ENCODE assay signal across 21 cellular contexts in genomic region chr3:146130881-146131371, GRCh38. TPM values are rescaled to one million over a fixed set of nuclear protein-coding genes. Genes with fewer than 3 reads are reported as not detected.
DNase-seq lines count a peak whose midpoint lies in the region; TF ChIP-seq lines count a peak whose summit lies in the region.
"Had no signal": no experiment of that assay in that cellular context is flagged by ENCODE, and none has a peak within 500 bp of the region (broad histone marks: within the 10 kb centered on the region; RNA-seq: fewer than 3 reads in every experiment).

No MANE protein-coding gene starts in this region.

- H3K4me3 ChIP-seq in ACC112 (ENCODE audit: low read depth, low read length) (no peak overlapping the region), astrocyte of the spinal cord (ENCODE audit: low read depth, low read length) (no peak overlapping the region), muscle layer of duodenum (ENCODE audit: low read depth in 1 of 2, low read length in 2 of 2) (no peak overlapping the region)
- H3K4me3 ChIP-seq: A549, gastrocnemius medialis, neural progenitor cell, SJCRH30 had no signal

- H3K4me1 ChIP-seq in ACC112 (ENCODE audit: control insufficient read depth, insufficient read depth, low read length, unreplicated experiment) (peaks cover 78% of the 10 kb centered on the region), muscle layer of duodenum (ENCODE audit: control insufficient read depth in 1 of 2, insufficient read depth in 2 of 2, low read length in 2 of 2) (peaks cover 0 to 11% of the 10 kb centered on the region in 2 donors)
- H3K4me1 ChIP-seq: gastrocnemius medialis, neural progenitor cell had no signal

- H3K79me2 ChIP-seq in ACC112 (ENCODE audit: control insufficient read depth, insufficient read depth, low read length, unreplicated experiment): peaks cover 95% of the 10 kb centered on the region

- H3K9me3 ChIP-seq in muscle layer of duodenum (ENCODE audit: control insufficient read depth in 1 of 2, low read length in 2 of 2): no peaks in the 10 kb centered on the region
- H3K9me3 ChIP-seq: gastrocnemius medialis, SJCRH30 had no signal

- H2AFZ ChIP-seq in ACC112 (ENCODE audit: low read length, unreplicated experiment): no peak overlapping the region
- H2AFZ ChIP-seq: neural progenitor cell had no signal

- DNase-seq in H4 (ENCODE audit: low spot score) (peak; percentile 32), astrocyte of the spinal cord (ENCODE audit: low read depth, low spot score) (peak; percentile 61), NCI-H146 (lab: John Stamatoyannopoulos, UW) (no peak), OCI-M1 (lab: John Stamatoyannopoulos, UW) (no peak), NCI-H1092 treated with DMSO at 0.1 percent for 48 hours (lab: John Stamatoyannopoulos, UW) (no peak), DMS79 treated with DMSO at 0.1 percent for 48 hours (lab: John Stamatoyannopoulos, UW) (no peak)
- DNase-seq: activated effector memory CD4-positive, alpha-beta T cell treated with anti-CD3 and anti-CD28 coated beads, Interleukin-2, amount 50 U/mL, for 16 hours; amygdala; CD4-positive, alpha-beta memory T cell; gastrocnemius medialis; H9; KBM-7; MV-4-11; NCI-H2081; SJCRH30; stimulated activated naive B cell treated with anti-CD40 and anti-IgM and Interleukin-4, amounts not matched to agents 10 μg/mL and 1 μg/mL and 100 μg/mL, for 72 hours had no signal

- H3K36me3 ChIP-seq in ACC112 (ENCODE audit: insufficient read depth, low read length): peaks cover 22% of the 10 kb centered on the region
- no peaks in the 10 kb centered on the region for H3K36me3 ChIP-seq in muscle layer of duodenum (ENCODE audit: control insufficient read depth in 1 of 2, insufficient read depth in 2 of 2, low read length in 2 of 2)
- H3K36me3 ChIP-seq: gastrocnemius medialis, neural progenitor cell had no signal

- H3K27me3 ChIP-seq in ACC112 (ENCODE audit: insufficient read depth, low read length) (no peaks in the 10 kb centered on the region), muscle layer of duodenum (ENCODE audit: low read depth, low read length) (no peaks in the 10 kb centered on the region)
- H3K27me3 ChIP-seq: gastrocnemius medialis, neural progenitor cell, SJCRH30 had no signal

- TF ChIP-seq CTCF in astrocyte of the spinal cord (IDR thresholded peaks at IDR 0.05; ENCODE audit: low read depth, low read length): no peak

- H3K27ac ChIP-seq in ACC112 (ENCODE audit: low read depth, low read length): peak overlapping the region; percentile 52
- peak overlapping the region; percentile 3 for H3K27ac ChIP-seq in muscle layer of duodenum (ENCODE audit: low read length)
- H3K27ac ChIP-seq: gastrocnemius medialis, neural progenitor cell, SJCRH30 had no signal

- in situ Hi-C loops in astrocyte of the spinal cord (cut with HindIII; ENCODE audit: low sequenced_read_pairs): no loop called here

RNA-seq across cellular contexts. Expression of gene PLOD2, which starts 30.1 kb away (rescaled TPM):
- 130 and 189 TPM in 2 replicates for total RNA-seq in H4 (2014; rRNA removed; shearing (Covaris generic))
- total RNA-seq: CD4-positive, alpha-beta memory T cell; OCI-LY7 had no signal

Comparison
In these comparisons a context has a peak if more than half of its experiments do, and no peak if none do; other contexts are left out.
1. DNase-seq: peak in H4 (single experiment) and astrocyte of the spinal cord (single experiment); none in NCI-H146 (single experiment), OCI-M1 (single experiment), NCI-H1092 treated with DMSO at 0.1 percent for 48 hours (single experiment) and DMS79 treated with DMSO at 0.1 percent for 48 hours (single experiment).